Comparison of ENCODE assay signal across 10 cellular contexts in the genomic region with DNA sequence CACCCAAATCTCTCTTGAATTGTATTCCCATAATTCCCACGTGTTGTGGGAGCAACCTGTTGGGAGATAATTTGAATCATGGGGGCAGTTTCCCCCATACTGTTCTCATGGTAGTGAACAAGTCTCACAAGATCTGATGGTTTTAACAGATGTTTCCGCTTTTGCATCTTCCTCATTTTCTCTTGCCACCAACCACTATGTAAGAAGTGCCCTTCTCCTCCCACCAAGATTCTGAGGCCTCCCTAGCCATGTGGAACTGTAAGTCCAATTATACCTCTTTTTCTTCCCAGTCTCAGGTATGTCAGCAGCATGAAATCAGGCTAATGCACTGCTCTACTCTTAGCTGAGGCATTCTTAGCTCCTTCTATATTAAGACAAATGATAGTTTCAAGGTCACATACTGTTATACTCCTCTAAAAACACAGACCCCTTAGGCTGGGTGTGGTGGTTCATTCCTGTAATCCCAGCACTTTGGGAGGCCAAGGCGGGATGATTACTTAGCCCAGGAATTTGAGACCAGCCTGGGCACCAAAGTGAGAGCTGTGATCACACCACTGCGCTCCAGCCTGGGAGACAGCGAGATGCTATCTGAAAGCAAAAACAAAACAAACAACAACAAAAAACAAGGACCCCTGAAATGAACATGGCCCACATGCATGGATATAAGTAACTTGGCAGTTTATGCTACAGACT. TPM values are rescaled to one million over a fixed set of nuclear protein-coding genes. Genes with fewer than 3 reads are reported as not detected.
DNase-seq lines count a peak whose midpoint lies in the region; ATAC-seq and TF ChIP-seq lines count a peak whose summit lies in the region.
"Had no signal": no experiment of that assay in that cellular context is flagged by ENCODE, and none has a peak within 500 bp of the region (broad histone marks: within the 10 kb centered on the region; RNA-seq: fewer than 3 reads in every experiment).

No MANE protein-coding gene starts in this region.

- intact Hi-C loops in lower lobe of right lung (cut with DNase I) = no loop called here

- ATAC-seq in GM18502 (IDR thresholded peaks at IDR 0.05; ENCODE audit: poor library complexity, unreplicated experiment) (no peak), lower lobe of right lung (no peak), GM19467 (IDR thresholded peaks at IDR 0.05; ENCODE audit: unreplicated experiment) (no peak)

- peak overlapping the region; percentile 97 for H3K9ac ChIP-seq in SU-DHL-6 (ENCODE audit: low read length)

- H4K20me1 ChIP-seq in SU-DHL-6 (ENCODE audit: low read depth, low read length) = peaks cover 15% of the 10 kb centered on the region; the same call in 1 of the 2 replicates

- 0 out of 2 replicates have a peak, but pooled peaks cover 12% of the 10 kb centered on the region for H3K36me3 ChIP-seq in SU-DHL-6 (ENCODE audit: low read length)
- no peaks in the 10 kb centered on the region for H3K36me3 ChIP-seq in lower lobe of right lung

- H3K9me3 ChIP-seq in SU-DHL-6 (ENCODE audit: insufficient read depth, low read length) = no peaks in the 10 kb centered on the region
- H3K9me3 ChIP-seq in lower lobe of right lung = no peaks in the 10 kb centered on the region

- H3K4me1 ChIP-seq in lower lobe of right lung = peaks cover 67% of the 10 kb centered on the region

- no peaks in the 10 kb centered on the region for H3K9me2 ChIP-seq in SU-DHL-6 (replicated peaks; ENCODE audit: insufficient read depth, low read length)

- no peak overlapping the region for H2AFZ ChIP-seq in SU-DHL-6 (ENCODE audit: low read depth, low read length, severe bottlenecking)

- DNase-seq in Ammon's horn (ENCODE audit: low spot score) (peak; percentile 54), GM12865 (ENCODE audit: low read depth) (peak; percentile 27), islet precursor cell (peak; percentile 93), hypothalamus (lab: John Stamatoyannopoulos, UW) (no peak), lower lobe of right lung (no peak)
- DNase-seq: erythroblast, NCI-H748 treated with DMSO at 0.1 percent for 48 hours had no signal

- H3K27me3 ChIP-seq in SU-DHL-6 (ENCODE audit: low read length) = no peaks in the 10 kb centered on the region
- H3K27me3 ChIP-seq in lower lobe of right lung (ENCODE audit: low read depth) = no peaks in the 10 kb centered on the region

- peak overlapping the region; percentile 99 for H3K4me2 ChIP-seq in SU-DHL-6 (ENCODE audit: low read depth, low read length, poor library complexity, severe bottlenecking)

- H3K79me2 ChIP-seq in SU-DHL-6 (ENCODE audit: insufficient read depth, low read length) = peaks cover 85% of the 10 kb centered on the region

- TF ChIP-seq CTCF in GM12865 (IDR thresholded peaks at IDR 0.05; ENCODE audit: insufficient read depth, low read depth, low read length, missing control alignments) (no peak), SU-DHL-6 (IDR thresholded peaks at IDR 0.05; ENCODE audit: insufficient read depth, low read length, poor library complexity, severe bottlenecking) (no peak), lower lobe of right lung (IDR thresholded peaks at IDR 0.05) (no peak)

- H3K4me3 ChIP-seq in GM12865 (ENCODE audit: low read depth, low read length) = no peak overlapping the region; the same call in 1 of the 2 replicates
- H3K4me3 ChIP-seq in SU-DHL-6 (ENCODE audit: insufficient read depth, low read length, poor library complexity, severe bottlenecking) = peak overlapping the region; percentile 86
- no peak overlapping the region for H3K4me3 ChIP-seq in lower lobe of right lung

- no peaks in the 10 kb centered on the region for H3F3A ChIP-seq in SU-DHL-6 (ENCODE audit: insufficient read depth)

- H3K27ac ChIP-seq in SU-DHL-6 (ENCODE audit: low read depth, low read length) (peak overlapping the region; percentile 89), lower lobe of right lung (no peak overlapping the region)

RNA-seq across cellular contexts. Expression of a gene that starts 3.6 kb away (rescaled TPM):
- 129 TPM for total RNA-seq in lower lobe of right lung

Comparison
In these comparisons a context has a peak if more than half of its experiments do, and no peak if none do; other contexts are left out.
1. DNase-seq: peak in Ammon's horn (single experiment), GM12865 (single experiment) and islet precursor cell (single experiment); none in hypothalamus (0 of 51) and lower lobe of right lung (single experiment).